Comparison of ENCODE assay signal across 18 cellular contexts in genomic region chr6:35605600-35605999, GRCh38.
DNase-seq lines count a peak whose midpoint lies in the region; ATAC-seq and TF ChIP-seq lines count a peak whose summit lies in the region.
"Had no signal": no experiment of that assay in that cellular context is flagged by ENCODE, and none has a peak within 500 bp of the region (broad histone marks: within the 10 kb centered on the region; RNA-seq: fewer than 3 reads in every experiment).

No MANE protein-coding gene starts in this region.

- 92 to 94% methylated on average over 2 to 6 of the region's 6 CpGs for WGBS in gastroesophageal sphincter (ENCODE audit: low coverage in 1 of 2), 2 donors
- WGBS in tibial nerve, 2 donors: 96 to 99% methylated on average over 6 of the region's 6 CpGs

- POLR2A ChIA-PET in activated naive CD8-positive, alpha-beta T cell treated with anti-CD3 and anti-CD28 coated beads, Interleukin-2, amount 10 ng/mL, durations not matched to agents 7 days and 5 days (lab: Charles Lee): no interaction called here

- peaks cover 65% of the 10 kb centered on the region for H3K36me3 Mint-ChIP-seq in activated T-cell treated with anti-CD3 and anti-CD28 coated beads, Interleukin-2, amount 50 U/mL, for 24 hours (ENCODE audit: low read depth)
- peaks cover 40% of the 10 kb centered on the region for H3K36me3 Mint-ChIP-seq in activated naive CD8-positive, alpha-beta T cell treated with anti-CD3 and anti-CD28 coated beads, Interleukin-2, amount 10 ng/mL, durations not matched to agents 7 days and 5 days

- TF ChIP-seq EP300 in gastroesophageal sphincter (IDR thresholded peaks at IDR 0.05) (no peak), tibial nerve (IDR thresholded peaks at IDR 0.05) (no peak)

- H3K9me3 ChIP-seq in gastroesophageal sphincter (no peaks in the 10 kb centered on the region), tibial nerve (no peaks in the 10 kb centered on the region), left ventricle myocardium inferior (replicated peaks) (no peaks in the 10 kb centered on the region)
- H3K9me3 ChIP-seq: right atrium auricular region had no signal

- no peak for ATAC-seq in activated naive CD8-positive, alpha-beta T cell treated with anti-CD3 and anti-CD28 coated beads, Interleukin-2, amount 10 ng/mL, durations not matched to agents 7 days and 5 days (ENCODE audit: low read depth)
- ATAC-seq in gastroesophageal sphincter: no peak
- ATAC-seq in HG02588 (IDR thresholded peaks at IDR 0.05; ENCODE audit: unreplicated experiment): no peak
- ATAC-seq: K562, left ventricle myocardium superior had no signal

- no peaks in the 10 kb centered on the region for H3K9me3 Mint-ChIP-seq in activated T-cell treated with anti-CD3 and anti-CD28 coated beads, Interleukin-2, amount 50 U/mL, for 24 hours
- no peaks in the 10 kb centered on the region for H3K9me3 Mint-ChIP-seq in activated naive CD8-positive, alpha-beta T cell treated with anti-CD3 and anti-CD28 coated beads, Interleukin-2, amount 10 ng/mL, durations not matched to agents 7 days and 5 days
- H3K9me3 Mint-ChIP-seq: activated T-helper 2 cell treated with anti-CD3 and anti-CD28 coated beads, Interferon-gamma antibody, Interleukin-2, Interleukin-4, amounts not matched to agents 10 μg/mL and 5 μg/mL and 100 μg/mL, durations not matched to agents 14 hours and 24 hours and 36 hours; nephron had no signal

- no peaks in the 10 kb centered on the region for H3K27me3 Mint-ChIP-seq in activated T-cell treated with anti-CD3 and anti-CD28 coated beads, Interleukin-2, amount 50 U/mL, for 24 hours
- H3K27me3 Mint-ChIP-seq in activated naive CD8-positive, alpha-beta T cell treated with anti-CD3 and anti-CD28 coated beads, Interleukin-2, amount 10 ng/mL, durations not matched to agents 7 days and 5 days: no peaks in the 10 kb centered on the region
- H3K27me3 Mint-ChIP-seq: activated CD4-positive, alpha-beta T cell treated with anti-CD3 and anti-CD28 coated beads for 36 hours had no signal

- peaks cover 73% of the 10 kb centered on the region for H3K4me1 Mint-ChIP-seq in activated T-cell treated with anti-CD3 and anti-CD28 coated beads, Interleukin-2, amount 50 U/mL, for 24 hours (ENCODE audit: low read depth)
- H3K4me1 Mint-ChIP-seq in activated naive CD8-positive, alpha-beta T cell treated with anti-CD3 and anti-CD28 coated beads, Interleukin-2, amount 10 ng/mL, durations not matched to agents 7 days and 5 days: peaks cover 38% of the 10 kb centered on the region

- TF ChIP-seq POLR2A in gastroesophageal sphincter (IDR thresholded peaks at IDR 0.05) (no peak), tibial nerve (IDR thresholded peaks at IDR 0.05) (no peak)

- peak overlapping the region; percentile 86 for H3K27ac Mint-ChIP-seq in activated T-cell treated with anti-CD3 and anti-CD28 coated beads, Interleukin-2, amount 50 U/mL, for 24 hours
- H3K27ac Mint-ChIP-seq in activated naive CD8-positive, alpha-beta T cell treated with anti-CD3 and anti-CD28 coated beads, Interleukin-2, amount 10 ng/mL, durations not matched to agents 7 days and 5 days: peak overlapping the region; percentile 40
- H3K27ac Mint-ChIP-seq: activated CD4-positive, alpha-beta T cell treated with anti-CD3 and anti-CD28 coated beads for 36 hours; activated T-helper 2 cell treated with anti-CD3 and anti-CD28 coated beads, Interferon-gamma antibody, Interleukin-2, Interleukin-4, amounts not matched to agents 10 μg/mL and 5 μg/mL and 100 μg/mL, durations not matched to agents 14 hours and 24 hours and 36 hours; nephron had no signal

- H3K4me3 Mint-ChIP-seq in activated T-cell treated with anti-CD3 and anti-CD28 coated beads, Interleukin-2, amount 50 U/mL, for 24 hours: peak overlapping the region; percentile 39
- H3K4me3 Mint-ChIP-seq in activated naive CD8-positive, alpha-beta T cell treated with anti-CD3 and anti-CD28 coated beads, Interleukin-2, amount 10 ng/mL, durations not matched to agents 7 days and 5 days: no peak overlapping the region
- H3K4me3 Mint-ChIP-seq: nephron had no signal

- TF ChIP-seq CTCF in gastroesophageal sphincter (IDR thresholded peaks at IDR 0.05) (no peak), tibial nerve (IDR thresholded peaks at IDR 0.05) (no peak), left ventricle myocardium inferior (IDR thresholded peaks at IDR 0.05; ENCODE audit: borderline replicate concordance) (no peak)

- H3K27ac ChIP-seq in gastroesophageal sphincter (peak overlapping the region in 3 of 4 donors; percentile 8 to 51 (median 24)), tibial nerve (peak overlapping the region in 3 of 4 donors; percentile 17 to 96 (median 66)), left ventricle myocardium inferior (replicated peaks) (no peak overlapping the region)
- H3K27ac ChIP-seq: cardiac muscle cell had no signal

- H3K27me3 ChIP-seq in gastroesophageal sphincter (no peaks in the 10 kb centered on the region), tibial nerve (no peaks in the 10 kb centered on the region), left ventricle myocardium inferior (ENCODE audit: low read depth) (no peaks in the 10 kb centered on the region)
- H3K27me3 ChIP-seq: cardiac muscle cell, right atrium auricular region had no signal

- intact Hi-C loops in left ventricle myocardium inferior (cut with micrococcal nuclease): no loop called here

- peaks cover 26 to 75% (median 36%) of the 10 kb centered on the region in 3 donors for H3K4me1 ChIP-seq in gastroesophageal sphincter
- peaks cover 6 to 66% (median 32%) of the 10 kb centered on the region in 4 donors for H3K4me1 ChIP-seq in tibial nerve
- peaks cover 37% of the 10 kb centered on the region for H3K4me1 ChIP-seq in left ventricle myocardium inferior

- DNase-seq in activated T-cell treated with anti-CD3 and anti-CD28 coated beads, Interleukin-2, amount 50 U/mL, for 24 hours: no peak
- no peak for DNase-seq in activated T-cell treated with anti-CD3 and anti-CD28 coated beads for 4 hours
- no peak for DNase-seq in activated naive CD8-positive, alpha-beta T cell treated with anti-CD3 and anti-CD28 coated beads, Interleukin-2, amount 10 ng/mL, durations not matched to agents 7 days and 5 days
- no peak for DNase-seq in tibial nerve (ENCODE audit: low spot score in 2 of 2)
- no peak for DNase-seq in left ventricle myocardium inferior
- DNase-seq in SIG-M5 (lab: John Stamatoyannopoulos, UW): no peak
- DNase-seq: hippocampal formation, left ventricle myocardium superior, NCI-H1417 treated with DMSO at 0.1 percent for 48 hours, OCI-M1 had no signal

- H3K36me3 ChIP-seq in gastroesophageal sphincter (peaks cover 0 to 59% of the 10 kb centered on the region in 2 donors), tibial nerve (peaks cover 0 to 65% (median 15%) of the 10 kb centered on the region in 3 donors), left ventricle myocardium inferior (peaks cover 44% of the 10 kb centered on the region)
- H3K36me3 ChIP-seq: cardiac muscle cell had no signal

- H3K4me3 ChIP-seq in gastroesophageal sphincter (no peak overlapping the region), tibial nerve (no peak overlapping the region), left ventricle myocardium inferior (no peak overlapping the region)
- H3K4me3 ChIP-seq: cardiac muscle cell, K562, right atrium auricular region had no signal
